8 cellular contexts compared by ENCODE assay signal in genomic region chr12:96907681-96908163, GRCh38. TPM values are rescaled to one million over a fixed set of nuclear protein-coding genes. Genes with fewer than 3 reads are reported as not detected.
DNase-seq lines count a peak whose midpoint lies in the region; ATAC-seq and TF ChIP-seq lines count a peak whose summit lies in the region.

No MANE protein-coding gene starts in this region.

- no peak for TF ChIP-seq CTCF in HFFc6 (IDR thresholded peaks at IDR 0.05)
- no peak for TF ChIP-seq CTCF in osteocyte (IDR thresholded peaks at IDR 0.05)

- peaks cover 21% of the 10 kb centered on the region for H3K36me3 Mint-ChIP-seq in HFFc6 (ENCODE audit: low read depth)
- H3K36me3 Mint-ChIP-seq in activated T-helper 17 cell treated with anti-CD3 and anti-CD28 coated beads, Interleukin-2, amount 50 U/mL, for 72 hours (ENCODE audit: low read depth): peaks cover 43% of the 10 kb centered on the region
- H3K36me3 Mint-ChIP-seq in osteocyte (ENCODE audit: unreplicated experiment): peaks cover 3% of the 10 kb centered on the region

- no peaks in the 10 kb centered on the region for H3K9me3 Mint-ChIP-seq in HFFc6
- no peaks in the 10 kb centered on the region for H3K9me3 Mint-ChIP-seq in activated T-helper 17 cell treated with anti-CD3 and anti-CD28 coated beads, Interleukin-2, amount 50 U/mL, for 72 hours
- H3K9me3 Mint-ChIP-seq in osteocyte (ENCODE audit: unreplicated experiment): no peaks in the 10 kb centered on the region

- peak overlapping the region; percentile 99 for H3K4me3 Mint-ChIP-seq in HFFc6
- peak overlapping the region; percentile 99 for H3K4me3 Mint-ChIP-seq in activated T-helper 17 cell treated with anti-CD3 and anti-CD28 coated beads, Interleukin-2, amount 50 U/mL, for 72 hours
- H3K4me3 Mint-ChIP-seq in osteocyte (ENCODE audit: unreplicated experiment): peak overlapping the region; percentile 91

- peak; percentile 21 for ATAC-seq in activated T-helper 17 cell treated with anti-CD3 and anti-CD28 coated beads, Interleukin-2, amount 50 U/mL, for 72 hours (replicated peaks)

- H3K27ac Mint-ChIP-seq in HFFc6 (peak overlapping the region; percentile 96), osteocyte (ENCODE audit: unreplicated experiment) (peak overlapping the region; percentile 95)
- peak overlapping the region; percentile 98 for H3K27ac Mint-ChIP-seq in activated T-helper 17 cell treated with anti-CD3 and anti-CD28 coated beads, Interleukin-2, amount 50 U/mL, for 72 hours

- peak; percentile 2 for DNase-seq in stimulated activated CD4-positive, alpha-beta T cell treated with anti-CD3 and anti-CD28 coated beads, Interleukin-12 subunit alpha, Interleukin-12 subunit beta, amount 100 ng/mL, for 4 hours
- no peak for DNase-seq in stimulated activated CD4-positive, alpha-beta T cell treated with anti-CD3 and anti-CD28 coated beads, Interleukin-1b, Interleukin-23, amount 100 ng/mL, for 48 hours
- DNase-seq in HFFc6: no peak
- DNase-seq in NCI-H1105 (lab: John Stamatoyannopoulos, UW): peak; percentile 7
- peak; percentile 23 for DNase-seq in foreskin melanocyte
- DNase-seq in osteocyte (ENCODE audit: extremely low spot score, unreplicated experiment): no peak
- no peak for DNase-seq in hippocampal formation (lab: John Stamatoyannopoulos, UW)

- no peaks in the 10 kb centered on the region for H3K27me3 Mint-ChIP-seq in HFFc6 (ENCODE audit: insufficient read depth)
- peaks cover 4% of the 10 kb centered on the region for H3K27me3 Mint-ChIP-seq in activated T-helper 17 cell treated with anti-CD3 and anti-CD28 coated beads, Interleukin-2, amount 50 U/mL, for 72 hours
- peaks cover 20% of the 10 kb centered on the region for H3K27me3 Mint-ChIP-seq in osteocyte (ENCODE audit: unreplicated experiment)

- H3K4me1 Mint-ChIP-seq in HFFc6 (ENCODE audit: low read depth): peaks cover 57% of the 10 kb centered on the region
- peaks cover 27% of the 10 kb centered on the region for H3K4me1 Mint-ChIP-seq in activated T-helper 17 cell treated with anti-CD3 and anti-CD28 coated beads, Interleukin-2, amount 50 U/mL, for 72 hours
- H3K4me1 Mint-ChIP-seq in osteocyte (ENCODE audit: unreplicated experiment): peaks cover 24% of the 10 kb centered on the region

RNA-seq across cellular contexts. Expression of gene NEDD1, which starts 0.7 kb away (rescaled TPM):
- total RNA-seq in HFFc6 (2021; fragmentation: NEBNext Ultra II Directional; extraction: Animal tissue kit (Norgen Biotek cat#: 25700)): 100 to 1,000 TPM in 2 of 6 experiments, 10 to 100 TPM in 4; 51.1 to 106 (median 60.7) TPM
- 10 to 100 TPM; 39.8 to 42.7 TPM for total RNA-seq in activated T-helper 17 cell treated with anti-CD3 and anti-CD28 coated beads, Interleukin-2, amount 50 U/mL, for 72 hours
- total RNA-seq in osteocyte: 18.7 and 24.2 TPM in 2 replicates

Comparison
In these comparisons a context has a peak if more than half of its experiments do, and no peak if none do; other contexts are left out.
1. DNase-seq: peak in stimulated activated CD4-positive, alpha-beta T cell treated with anti-CD3 and anti-CD28 coated beads, Interleukin-12 subunit alpha, Interleukin-12 subunit beta, amount 100 ng/mL, for 4 hours (single experiment), NCI-H1105 (single experiment) and foreskin melanocyte (single experiment); none in stimulated activated CD4-positive, alpha-beta T cell treated with anti-CD3 and anti-CD28 coated beads, Interleukin-1b, Interleukin-23, amount 100 ng/mL, for 48 hours (single experiment), HFFc6 (single experiment), osteocyte (single experiment) and hippocampal formation (0 of 2).
2. Peak in every context shown above with its lines, with median percentiles within 50 percentile points of each other: H3K27ac Mint-ChIP-seq and H3K4me3 Mint-ChIP-seq.